ENCODE assay signal across 25 cellular contexts in genomic region chr2:223933098-223933800, GRCh38. TPM values are rescaled to one million over a fixed set of nuclear protein-coding genes. Genes with fewer than 3 reads are reported as not detected.
DNase-seq lines count a peak whose midpoint lies in the region; ATAC-seq and TF ChIP-seq lines count a peak whose summit lies in the region.
"Had no signal": no experiment of that assay in that cellular context is flagged by ENCODE, and none has a peak within 500 bp of the region (broad histone marks: within the 10 kb centered on the region; RNA-seq: fewer than 3 reads in every experiment).

No MANE protein-coding gene starts in this region.

- H3K4me1 Mint-ChIP-seq in CD14-positive monocyte (peaks cover 78% of the 10 kb centered on the region), nephron progenitor cell (peaks cover 19% of the 10 kb centered on the region)
- H3K4me1 Mint-ChIP-seq in activated CD8-positive, alpha-beta T cell treated with anti-CD3 and anti-CD28 coated beads for 36 hours (ENCODE audit: low read depth): peaks cover 74% of the 10 kb centered on the region

- H3K9me3 Mint-ChIP-seq in CD14-positive monocyte: peaks cover 0 to 2% (median 0%) of the 10 kb centered on the region in 7 donors
- peaks cover 6% of the 10 kb centered on the region for H3K9me3 Mint-ChIP-seq in nephron progenitor cell
- H3K9me3 Mint-ChIP-seq in activated CD8-positive, alpha-beta T cell treated with anti-CD3 and anti-CD28 coated beads for 36 hours: peaks cover 2% of the 10 kb centered on the region
- H3K9me3 Mint-ChIP-seq: HFFc6; nephron; T-helper 1 cell treated with Interleukin-12 subunit alpha and Interleukin-12 subunit beta and Interleukin-4 antibody, amounts not matched to agents 30 μg/mL and 1 μg/mL, for 36 hours had no signal

- BruUV-seq in HCT116 (replicated peaks; lab: Mats Ljungman, UMichigan): no TSS peak

- H3K4me3 Mint-ChIP-seq in CD14-positive monocyte: no peak overlapping the region
- H3K4me3 Mint-ChIP-seq in nephron progenitor cell: no peak overlapping the region
- no peak overlapping the region for H3K4me3 Mint-ChIP-seq in activated CD8-positive, alpha-beta T cell treated with anti-CD3 and anti-CD28 coated beads for 36 hours
- H3K4me3 Mint-ChIP-seq: activated CD4-positive, alpha-beta memory T cell treated with anti-CD3 and anti-CD28 coated beads for 36 hours; HFFc6; IgD-negative memory B cell; nephron; T-helper 1 cell treated with Interleukin-12 subunit alpha and Interleukin-12 subunit beta and Interleukin-4 antibody, amounts not matched to agents 30 μg/mL and 1 μg/mL, for 36 hours had no signal

- CTCF ChIA-PET in HCT116 (lab: Charles Lee): no interaction called here
- CTCF ChIA-PET in activated CD8-positive, alpha-beta T cell treated with anti-CD3 and anti-CD28 coated beads for 36 hours (lab: Charles Lee): no interaction called here

- DNase-seq in CD14-positive monocyte (ENCODE audit: low spot score) (no peak), HCT116 (ENCODE audit: low read depth, low spot score) (no peak), caudate nucleus (lab: John Stamatoyannopoulos, UW) (no peak), nephron progenitor cell (no peak), breast epithelium (ENCODE audit: low spot score in 2 of 2) (no peak), GF-D8 (lab: John Stamatoyannopoulos, UW) (no peak)
- no peak for DNase-seq in activated CD8-positive, alpha-beta T cell treated with anti-CD3 and anti-CD28 coated beads for 36 hours
- DNase-seq: activated naive CD4-positive, alpha-beta T cell; activated T-cell treated with anti-CD3 and anti-CD28 coated beads for 4 hours; left cardiac atrium; NCI-H1417 treated with DMSO at 0.1 percent for 48 hours; NCI-H526 treated with DMSO at 0.1 percent for 48 hours; OCI-M1; SHP77 treated with DMSO at 0.1 percent for 48 hours; stimulated activated CD4-positive, alpha-beta T cell treated with anti-CD3 and anti-CD28 coated beads, Interleukin-2, amount 100 ng/mL, for 24 hours; stimulated activated naive CD4-positive, alpha-beta T cell; transverse colon; WERI-Rb-1 had no signal

- no peak for ATAC-seq in HCT116
- no peak for ATAC-seq in GM18517 (IDR thresholded peaks at IDR 0.05; ENCODE audit: unreplicated experiment)
- ATAC-seq in activated CD8-positive, alpha-beta T cell treated with anti-CD3 and anti-CD28 coated beads for 36 hours: no peak

- H3K27ac Mint-ChIP-seq in CD14-positive monocyte (peak overlapping the region in 4 of 7 donors; percentile 15 to 81 (median 56)), nephron progenitor cell (peak overlapping the region; percentile 78)
- no peak overlapping the region for H3K27ac Mint-ChIP-seq in activated CD8-positive, alpha-beta T cell treated with anti-CD3 and anti-CD28 coated beads for 36 hours
- H3K27ac Mint-ChIP-seq: activated CD4-positive, alpha-beta memory T cell treated with anti-CD3 and anti-CD28 coated beads for 36 hours; progenitor cell of endocrine pancreas; T-helper 1 cell treated with Interleukin-12 subunit alpha and Interleukin-12 subunit beta and Interleukin-4 antibody, amounts not matched to agents 30 μg/mL and 1 μg/mL, for 36 hours had no signal

- intact Hi-C loops in CD14-positive monocyte (cut with micrococcal nuclease) (no loop called here), HCT116 (cut with micrococcal nuclease) (no loop called here), breast epithelium (cut with DNase I; ENCODE audit: low total_unique reads) (no loop called here)
- intact Hi-C loops in activated CD8-positive, alpha-beta T cell treated with anti-CD3 and anti-CD28 coated beads for 36 hours (cut with micrococcal nuclease): no loop called here

- peaks cover 88% of the 10 kb centered on the region for H3K79me2 ChIP-seq in HCT116 (ENCODE audit: insufficient read depth, low read length)

- no peaks in the 10 kb centered on the region for H3K9me2 ChIP-seq in HCT116 (ENCODE audit: insufficient read depth)

- no peaks in the 10 kb centered on the region; the same call in 1 of the 2 replicates for H4K20me1 ChIP-seq in HCT116 (ENCODE audit: insufficient read depth)

- H3K27me3 Mint-ChIP-seq in CD14-positive monocyte (ENCODE audit: low read depth in 3 of 3) (peaks cover 0 to 1% (median 0%) of the 10 kb centered on the region in 3 donors), nephron progenitor cell (ENCODE audit: low read depth, poor library complexity) (no peaks in the 10 kb centered on the region)
- H3K27me3 Mint-ChIP-seq in activated CD8-positive, alpha-beta T cell treated with anti-CD3 and anti-CD28 coated beads for 36 hours: no peaks in the 10 kb centered on the region
- H3K27me3 Mint-ChIP-seq: activated CD4-positive, alpha-beta memory T cell treated with anti-CD3 and anti-CD28 coated beads for 36 hours; IgD-negative memory B cell; progenitor cell of endocrine pancreas had no signal

- peaks cover 26 to 54% of the 10 kb centered on the region in 2 experiments for H3K4me1 ChIP-seq in HCT116 (ENCODE audit: control insufficient read depth in 1 of 2, insufficient read depth in 2 of 2, low read length in 2 of 2)
- H3K4me1 ChIP-seq in breast epithelium: peaks cover under 1 to 4% of the 10 kb centered on the region in 2 donors

- no peaks in the 10 kb centered on the region for H3K9me3 ChIP-seq in HCT116 (ENCODE audit: control insufficient read depth in 1 of 2, insufficient read depth in 1 of 2, low read depth in 1 of 2, low read length in 2 of 2)
- no peaks in the 10 kb centered on the region for H3K9me3 ChIP-seq in breast epithelium
- H3K9me3 ChIP-seq: transverse colon had no signal

- TF ChIP-seq POLR2A in HCT116 (IDR thresholded peaks at IDR 0.05; ENCODE audit: borderline replicate concordance, extremely low read depth, insufficient read depth, insufficient read length) (no peak), breast epithelium (IDR thresholded peaks at IDR 0.05) (no peak)

- H3K36me3 ChIP-seq in HCT116 (ENCODE audit: control insufficient read depth in 1 of 2, insufficient read depth in 2 of 2, low read length in 2 of 2): no peaks in the 10 kb centered on the region
- no peaks in the 10 kb centered on the region for H3K36me3 ChIP-seq in breast epithelium
- H3K36me3 ChIP-seq: transverse colon, WERI-Rb-1 had no signal

- H3K36me3 Mint-ChIP-seq in CD14-positive monocyte (peaks cover 0 to 8% of the 10 kb centered on the region in 2 donors), nephron progenitor cell (ENCODE audit: low read depth) (peaks cover 13% of the 10 kb centered on the region)
- H3K36me3 Mint-ChIP-seq in activated CD8-positive, alpha-beta T cell treated with anti-CD3 and anti-CD28 coated beads for 36 hours (ENCODE audit: low read depth): peaks cover 3% of the 10 kb centered on the region
- H3K36me3 Mint-ChIP-seq: IgD-negative memory B cell had no signal

- H3K4me3 ChIP-seq in HCT116 (replicated peaks in 1 of 2; ENCODE audit: low read depth in 1 of 2, low read length in 2 of 2) (no peak overlapping the region), breast epithelium (no peak overlapping the region)
- H3K4me3 ChIP-seq: transverse colon had no signal

- RAD21 ChIA-PET in HCT116 (lab: Charles Lee; ENCODE audit: low non-redundant PET in 1 of 2, low total read pairs in 2 of 2, uncharacterized antibody in 2 of 2, unreplicated experiment in 2 of 2): interaction anchor here (0.6 to 0.7 kb wide), 3 partner anchors 11 to 172 kb away, joined by 3 to 7 read pairs (median 3); no protein-coding TSS in a partner anchor

- H3K4me2 ChIP-seq in HCT116 (ENCODE audit: low read length): peak overlapping the region; percentile 64; the same call in 1 of the 2 replicates

- H2AFZ ChIP-seq in HCT116 (ENCODE audit: low read depth, low read length, poor library complexity, severe bottlenecking): no peak overlapping the region

- POLR2A ChIA-PET in HCT116 (lab: Charles Lee): no interaction called here
- POLR2A ChIA-PET in activated CD8-positive, alpha-beta T cell treated with anti-CD3 and anti-CD28 coated beads for 36 hours (lab: Charles Lee): interaction anchor here (0.7 kb wide), 1 partner anchor 51 kb away, joined by 5 read pairs; no protein-coding TSS in a partner anchor

- H3K27me3 ChIP-seq in HCT116 (ENCODE audit: insufficient read depth, low read length) (no peaks in the 10 kb centered on the region), breast epithelium (no peaks in the 10 kb centered on the region)
- H3K27me3 ChIP-seq: transverse colon had no signal

- no peak for TF ChIP-seq RAD21 in HCT116 (IDR thresholded peaks at IDR 0.05; ENCODE audit: low read depth)

- no peak for TF ChIP-seq CTCF in CD14-positive monocyte (IDR thresholded peaks at IDR 0.05)
- TF ChIP-seq CTCF in HCT116 (IDR thresholded peaks at IDR 0.05 in 2 of 3, conservative IDR thresholded peaks at IDR 0.05 in 1 of 3; ENCODE audit: borderline replicate concordance in 1 of 3, insufficient read depth in 1 of 3, low read depth in 2 of 3, low read length in 2 of 3): no peak
- TF ChIP-seq CTCF in nephron progenitor cell (IDR thresholded peaks at IDR 0.05): no peak
- no peak for TF ChIP-seq CTCF in breast epithelium (IDR thresholded peaks at IDR 0.05)
- no peak for TF ChIP-seq CTCF in activated CD8-positive, alpha-beta T cell treated with anti-CD3 and anti-CD28 coated beads for 36 hours (IDR thresholded peaks at IDR 0.05)

- H3K27ac ChIP-seq in HCT116 (ENCODE audit: low read depth, low read length): no peak overlapping the region
- H3K27ac ChIP-seq in caudate nucleus (ENCODE audit: low read depth, low read length): peak overlapping the region; percentile 45
- H3K27ac ChIP-seq in breast epithelium: no peak overlapping the region
- H3K27ac ChIP-seq: WERI-Rb-1 had no signal

- H3K9ac ChIP-seq in HCT116 (ENCODE audit: low read length): no peak overlapping the region

TF ChIP-seq in HCT116, 20 proteins besides CTCF, POLR2A, EP300 and RAD21:
- no peak for TF ChIP-seq SIN3A (IDR thresholded peaks at IDR 0.05; ENCODE audit: low read depth)
- TF ChIP-seq SRF (IDR thresholded peaks at IDR 0.05; ENCODE audit: low read depth): no peak
- no peak for TF ChIP-seq CBX3 (IDR thresholded peaks at IDR 0.05; ENCODE audit: low read depth)
- no peak for TF ChIP-seq ZFX (IDR thresholded peaks at IDR 0.05)
- TF ChIP-seq ZNF274 (IDR thresholded peaks at IDR 0.05; ENCODE audit: low read depth, low read length): no peak

RNA-seq across cellular contexts. Expression of gene WDFY1, which starts 11.9 kb away (rescaled TPM):
- 10 to 100 TPM; 31.7 to 40.7 TPM for polyA plus RNA-seq in CD14-positive monocyte
- total RNA-seq in HCT116 (2021; ENCODE audit: unreplicated experiment) (44.7 TPM), breast epithelium (10 to 100 TPM; 45.2 to 57.6 (median 46.2) TPM)
- polyA plus RNA-seq in HCT116 (2012): 41.8 and 56.0 TPM in 2 replicates
- 10 to 100 TPM; 20.8 to 23.1 TPM for total RNA-seq in activated CD8-positive, alpha-beta T cell treated with anti-CD3 and anti-CD28 coated beads for 36 hours

RNA-seq across cellular contexts. Expression of gene MRPL44, which starts 24.0 kb away (rescaled TPM):
- 10 to 100 TPM; 25.7 to 28.4 TPM for polyA plus RNA-seq in CD14-positive monocyte
- total RNA-seq in HCT116 (2021; ENCODE audit: unreplicated experiment): 45.8 TPM
- 18.2 and 24.1 TPM in 2 replicates for polyA plus RNA-seq in HCT116 (2012)
- 10 to 100 TPM; 22.4 to 27.4 (median 24.3) TPM for total RNA-seq in breast epithelium
- total RNA-seq in activated CD8-positive, alpha-beta T cell treated with anti-CD3 and anti-CD28 coated beads for 36 hours: 10 to 100 TPM; 37.8 to 40.4 TPM
